Comparison of ENCODE assay signal across 17 cellular contexts in the genomic region with DNA sequence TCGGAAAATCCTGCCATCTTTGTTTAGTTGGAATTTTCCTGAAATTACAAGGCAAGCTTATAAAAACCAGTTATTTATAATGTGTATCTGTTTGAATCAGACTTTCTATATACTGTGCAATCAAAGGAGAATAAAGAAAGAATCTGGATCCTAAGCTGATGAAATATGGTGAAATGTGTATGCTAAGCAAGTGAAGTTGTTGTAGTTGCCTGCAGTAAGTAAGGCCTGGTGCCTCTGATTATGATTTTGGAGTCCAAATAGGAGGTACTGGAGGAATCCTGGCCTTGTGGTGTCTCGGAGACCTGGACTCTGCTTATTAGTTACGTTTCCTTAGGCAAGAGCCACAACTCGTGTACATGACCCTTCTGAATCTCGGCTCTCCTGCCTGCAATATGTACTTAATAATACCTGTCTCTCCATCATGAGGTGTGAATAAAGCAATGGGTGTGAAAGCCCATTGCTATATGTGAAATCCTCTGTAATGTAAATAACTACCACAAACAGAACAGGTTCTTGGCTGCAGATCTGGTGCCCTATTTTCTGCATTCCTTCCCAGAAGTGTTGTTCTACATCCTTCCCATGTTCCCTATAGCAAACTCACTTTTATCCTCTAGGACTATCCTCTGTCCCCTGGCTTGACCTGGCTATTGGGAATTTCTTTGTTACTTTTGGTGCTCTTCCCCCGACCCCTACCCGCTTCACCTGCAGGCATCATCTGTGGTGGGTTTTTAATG. TPM values are rescaled to one million over a fixed set of nuclear protein-coding genes. Genes with fewer than 3 reads are reported as not detected.
DNase-seq lines count a peak whose midpoint lies in the region; ATAC-seq and TF ChIP-seq lines count a peak whose summit lies in the region.
"Had no signal": no experiment of that assay in that cellular context is flagged by ENCODE, and none has a peak within 500 bp of the region (broad histone marks: within the 10 kb centered on the region; RNA-seq: fewer than 3 reads in every experiment).

No MANE protein-coding gene starts in this region.

- H3K27ac ChIP-seq in HUES48 (ENCODE audit: low read depth, low read length) (peak overlapping the region; percentile 76), endodermal cell (ENCODE audit: low read depth, low read length) (no peak overlapping the region)
- H3K27ac ChIP-seq: A549, C4-2B had no signal

- H3K4me1 ChIP-seq in HUES48 (ENCODE audit: control insufficient read depth, insufficient read depth, low read length) (peaks cover 42% of the 10 kb centered on the region), endodermal cell (ENCODE audit: control insufficient read depth, insufficient read depth, low read length) (no peaks in the 10 kb centered on the region)
- H3K4me1 ChIP-seq: A549, BE2C had no signal

- H3K27me3 Mint-ChIP-seq in endodermal cell (ENCODE audit: insufficient read depth) = no peaks in the 10 kb centered on the region
- H3K27me3 Mint-ChIP-seq: CD4-positive, alpha-beta memory T cell had no signal

- whole genome bisulfite sequencing in endodermal cell (ENCODE audit: insufficient coverage in 1 of 2, insufficient read length in 1 of 2), 2 experiments = 88 to 100% methylated on average over 2 to 7 of the region's 7 CpGs

- peaks cover 3% of the 10 kb centered on the region for H3K9me3 Mint-ChIP-seq in endodermal cell

- H3K4me3 Mint-ChIP-seq in endodermal cell = no peak overlapping the region
- H3K4me3 Mint-ChIP-seq: CD4-positive, alpha-beta memory T cell had no signal

- TF ChIP-seq CTCF in endodermal cell (conservative IDR thresholded peaks at IDR 0.05) = no peak

- H3K4me3 ChIP-seq in HUES48 (ENCODE audit: low read depth, low read length) = peak overlapping the region; percentile 24; the same call in 1 of the 2 replicates
- H3K4me3 ChIP-seq in endodermal cell (ENCODE audit: low read length) = no peak overlapping the region
- H3K4me3 ChIP-seq: A549 had no signal

- DNase-seq in OCI-M1 (lab: John Stamatoyannopoulos, UW) (peak; percentile 58), endodermal cell (peak; percentile 49), iPS-NIHi7 (ENCODE audit: extremely low spot score) (peak; percentile 18), RPMI8226 (no peak)
- DNase-seq: BE2C; CD4-positive, alpha-beta memory T cell; DND-41; GF-D8; H7; IMR-90; KG1 had no signal

- peak overlapping the region; percentile 5 for H3K27ac Mint-ChIP-seq in endodermal cell
- H3K27ac Mint-ChIP-seq: CD4-positive, alpha-beta memory T cell had no signal

- H3K27me3 ChIP-seq in HUES48 (ENCODE audit: control insufficient read depth, insufficient read depth, low read length) = no peaks in the 10 kb centered on the region
- no peaks in the 10 kb centered on the region for H3K27me3 ChIP-seq in endodermal cell (ENCODE audit: control insufficient read depth, insufficient read depth, low read length, poor library complexity, severe bottlenecking)
- H3K27me3 ChIP-seq: BE2C had no signal

- H3K4me1 Mint-ChIP-seq in endodermal cell = peaks cover 15% of the 10 kb centered on the region
- H3K4me1 Mint-ChIP-seq: CD4-positive, alpha-beta memory T cell had no signal

- ATAC-seq in GM18502 (IDR thresholded peaks at IDR 0.05; ENCODE audit: poor library complexity, unreplicated experiment) (no peak), HG02973 (IDR thresholded peaks at IDR 0.05; ENCODE audit: unreplicated experiment) (no peak)
- ATAC-seq: A549 had no signal

- H3K9me3 ChIP-seq in HUES48 (ENCODE audit: control insufficient read depth, insufficient read depth, low read length) = no peaks in the 10 kb centered on the region
- no peaks in the 10 kb centered on the region for H3K9me3 ChIP-seq in endodermal cell (ENCODE audit: control insufficient read depth, low read length)
- H3K9me3 ChIP-seq: A549, BE2C had no signal

- no peaks in the 10 kb centered on the region for H3K36me3 Mint-ChIP-seq in endodermal cell (ENCODE audit: low read depth)
- H3K36me3 Mint-ChIP-seq: CD4-positive, alpha-beta memory T cell had no signal

- H3K36me3 ChIP-seq in HUES48 (ENCODE audit: control insufficient read depth, insufficient read depth, low read length) (no peaks in the 10 kb centered on the region), endodermal cell (ENCODE audit: control insufficient read depth, insufficient read depth, low read length) (no peaks in the 10 kb centered on the region)
- H3K36me3 ChIP-seq: BE2C had no signal

- H3K9ac ChIP-seq in HUES48 (ENCODE audit: low read depth, low read length) (no peak overlapping the region), endodermal cell (ENCODE audit: extremely low read depth, low read length, poor library complexity, severe bottlenecking) (no peak overlapping the region)

RNA-seq across cellular contexts. Expression of gene FREM3, which starts 13.2 kb away (rescaled TPM):
- total RNA-seq in endodermal cell = under 1 TPM; 0.13 to 0.20 TPM
- polyA plus RNA-seq in endodermal cell (2013, experiment 1 of 2) = 0.04 TPM
- polyA plus RNA-seq in endodermal cell (2013, experiment 2 of 2) = 0.04 TPM
- total RNA-seq: CD4-positive, alpha-beta memory T cell; H7; IMR-90 had no signal
- polyA plus RNA-seq: A549; AG04450; CD4-positive, alpha-beta memory T cell; IMR-90 had no signal
